1 cellular context compared by ENCODE assay signal in genomic region chr6:24666616-24667377, GRCh38.
TF ChIP-seq lines count a peak whose summit lies in the region.

Gene ACOT13 (plus strand): TSS chr6:24667077. CDS start chr6:24667264, 187 bp downstream.
Gene TDP2 (minus strand): TSS chr6:24666899. CDS start chr6:24666862, 37 bp downstream.

TF ChIP-seq in HepG2, 621 proteins besides CTCF, POLR2A, EP300 and RAD21 (continued from another document and continues in another):
- TF ChIP-seq NONO (IDR thresholded peaks at IDR 0.05) (no peak), NONO (CRISPR knock-in tag; conservative IDR thresholded peaks at IDR 0.05) (peak; percentile 99), RAD51 (IDR thresholded peaks at IDR 0.05; ENCODE audit: borderline replicate concordance) (no peak), BRD4 (CRISPR knock-in tag; IDR thresholded peaks at IDR 0.05) (no peak), IRF1 (CRISPR knock-in tag; IDR thresholded peaks at IDR 0.05; ENCODE audit: low read depth) (no peak), MEIS1 (CRISPR knock-in tag; IDR thresholded peaks at IDR 0.05; ENCODE audit: borderline replicate concordance) (no peak; the same call in 1 of the 2 replicates), ZNF629 (CRISPR knock-in tag; conservative IDR thresholded peaks at IDR 0.05) (0 out of 2 replicates have a peak, but pooled peaks have one; percentile 39), KDM5B (CRISPR knock-in tag; IDR thresholded peaks at IDR 0.05; ENCODE audit: borderline replicate concordance) (peak; percentile 99), CREBL2 (CRISPR knock-in tag; IDR thresholded peaks at IDR 0.05; ENCODE audit: borderline replicate concordance) (0 out of 2 replicates have a peak, but pooled peaks have one; percentile 44), SUZ12 (IDR thresholded peaks at IDR 0.05; ENCODE audit: low read depth, low read length) (no peak), ZNF607 (CRISPR knock-in tag; IDR thresholded peaks at IDR 0.05; ENCODE audit: borderline replicate concordance) (peak; percentile 58; the same call in 1 of the 2 replicates), ZNF333 (CRISPR knock-in tag; IDR thresholded peaks at IDR 0.05; ENCODE audit: borderline replicate concordance) (peak; percentile 81; the same call in 1 of the 2 replicates), ZNF746 (CRISPR knock-in tag; IDR thresholded peaks at IDR 0.05) (peak; percentile 79; the same call in 1 of the 2 replicates), MEF2D (CRISPR knock-in tag; IDR thresholded peaks at IDR 0.05) (peak; percentile 89), ZNF558 (CRISPR knock-in tag; IDR thresholded peaks at IDR 0.05; ENCODE audit: borderline replicate concordance) (no peak), ZNF460 (CRISPR knock-in tag; IDR thresholded peaks at IDR 0.05; ENCODE audit: borderline replicate concordance) (peak; percentile 66; the same call in 1 of the 2 replicates), ZFY (CRISPR knock-in tag; IDR thresholded peaks at IDR 0.05) (peak; percentile 82), ZNF879 (CRISPR knock-in tag; IDR thresholded peaks at IDR 0.05) (peak; percentile 96; the same call in 1 of the 2 replicates), LRRFIP1 (CRISPR knock-in tag; conservative IDR thresholded peaks at IDR 0.05) (no peak; the same call in 1 of the 2 replicates), ZNF784 (CRISPR knock-in tag; IDR thresholded peaks at IDR 0.05; ENCODE audit: borderline replicate concordance) (peak; percentile 84; the same call in 1 of the 2 replicates), ZSCAN30 (CRISPR knock-in tag; IDR thresholded peaks at IDR 0.05) (no peak; the same call in 1 of the 2 replicates), ZNF446 (CRISPR knock-in tag; IDR thresholded peaks at IDR 0.05) (peak; percentile 91), ZMAT3 (CRISPR knock-in tag; conservative IDR thresholded peaks at IDR 0.05) (peak; percentile 96), ZFYVE20 (CRISPR knock-in tag; IDR thresholded peaks at IDR 0.05; ENCODE audit: borderline replicate concordance, low read depth) (peak; percentile 67; the same call in 1 of the 2 replicates), ZNF496 (CRISPR knock-in tag; IDR thresholded peaks at IDR 0.05; ENCODE audit: insufficient replicate concordance) (no peak), ZXDC (CRISPR knock-in tag; IDR thresholded peaks at IDR 0.05) (peak; percentile 48; the same call in 1 of the 2 replicates), ZNF552 (CRISPR knock-in tag; IDR thresholded peaks at IDR 0.05; ENCODE audit: borderline replicate concordance) (no peak; the same call in 1 of the 2 replicates), ZSCAN9 (CRISPR knock-in tag; IDR thresholded peaks at IDR 0.05; ENCODE audit: borderline replicate concordance) (peak; percentile 96), HOXA7 (CRISPR knock-in tag; IDR thresholded peaks at IDR 0.05) (no peak), PREB (CRISPR knock-in tag; IDR thresholded peaks at IDR 0.05) (no peak), ZNF263 (CRISPR knock-in tag; IDR thresholded peaks at IDR 0.05) (0 out of 2 replicates have a peak, but pooled peaks have one; percentile 4), SMAD3 (CRISPR knock-in tag; IDR thresholded peaks at IDR 0.05) (peak; percentile 85; the same call in 1 of the 2 replicates), SP4 (CRISPR knock-in tag; IDR thresholded peaks at IDR 0.05) (peak; percentile 94), ZNF800 (CRISPR knock-in tag; IDR thresholded peaks at IDR 0.05) (peak; percentile 89), AKNA (CRISPR knock-in tag; IDR thresholded peaks at IDR 0.05; ENCODE audit: borderline replicate concordance) (peak; percentile 17; the same call in 1 of the 2 replicates), POLR2AphosphoS2 (IDR thresholded peaks at IDR 0.05; ENCODE audit: low read depth, low read length) (peak; percentile 79; the same call in 1 of the 2 replicates), NR2F6 (IDR thresholded peaks at IDR 0.05) (0 out of 2 replicates have a peak, but pooled peaks have one; percentile 22), NR2F6 (CRISPR knock-in tag; IDR thresholded peaks at IDR 0.05) (peak; percentile 58; the same call in 1 of the 2 replicates), ZBTB14 (CRISPR knock-in tag; IDR thresholded peaks at IDR 0.05) (peak; percentile 50; the same call in 1 of the 2 replicates), PLSCR1 (CRISPR knock-in tag; IDR thresholded peaks at IDR 0.05; ENCODE audit: borderline replicate concordance) (no peak), BHLHE40 (IDR thresholded peaks at IDR 0.05; ENCODE audit: low read length) (peak; percentile 63), TGIF2 (CRISPR knock-in tag; IDR thresholded peaks at IDR 0.05) (peak; percentile 16; the same call in 1 of the 2 replicates), ZNF572 (CRISPR knock-in tag; IDR thresholded peaks at IDR 0.05) (0 out of 2 replicates have a peak, but pooled peaks have one; percentile 7), NAIF1 (CRISPR knock-in tag; IDR thresholded peaks at IDR 0.05; ENCODE audit: borderline replicate concordance) (peak; percentile 95), XRCC5 (optimal IDR thresholded peaks at IDR 0.05; ENCODE audit: low read length) (peak; percentile 98), NBN (conservative IDR thresholded peaks at IDR 0.05) (no peak), PRMT3 (CRISPR knock-in tag; IDR thresholded peaks at IDR 0.05; ENCODE audit: borderline replicate concordance, low read depth) (no peak)
